Comparison of ENCODE assay signal across 2 cellular contexts in the genomic region with DNA sequence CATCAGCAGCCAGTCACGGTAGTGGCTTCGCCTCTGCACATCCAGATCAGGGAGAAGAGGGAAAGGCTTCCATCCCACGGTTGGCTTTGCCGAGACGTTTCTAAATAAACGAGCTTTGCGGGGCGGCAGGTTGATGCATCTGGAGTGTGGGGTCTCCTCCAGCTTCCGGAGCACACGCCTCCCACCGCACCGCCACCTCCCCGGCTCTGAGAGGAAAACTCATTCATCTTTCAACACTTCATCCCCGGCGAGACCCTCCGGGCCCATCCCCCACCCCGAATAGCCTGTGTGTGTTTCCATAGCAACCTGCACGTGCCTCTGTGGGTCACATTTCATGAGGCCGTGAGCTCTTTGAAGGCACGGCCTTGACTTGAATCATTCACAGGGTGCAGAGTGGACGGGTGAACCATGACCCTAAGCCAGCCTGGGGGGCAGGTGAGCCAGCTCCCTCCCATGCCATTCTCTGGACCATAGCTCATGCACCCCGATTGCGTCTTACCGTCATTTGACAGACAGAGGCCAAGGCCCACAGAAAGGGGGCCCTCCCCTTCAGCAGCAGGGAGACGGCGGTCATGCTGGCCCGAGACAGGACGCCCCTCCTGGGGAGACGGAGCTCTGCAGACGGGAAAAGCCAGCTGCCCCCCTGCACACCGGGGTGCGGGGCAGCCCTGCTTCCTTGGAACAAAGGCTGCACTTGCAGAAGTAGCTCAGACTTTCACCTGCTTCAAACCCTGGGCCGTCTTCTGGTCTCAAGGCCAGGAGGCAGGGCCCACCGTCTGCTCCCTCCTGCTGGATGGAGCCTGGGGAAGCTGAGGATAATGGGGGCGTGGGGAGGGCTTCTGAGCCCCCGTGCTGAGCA.
TF ChIP-seq lines count a peak whose summit lies in the region.

No MANE protein-coding gene starts in this region.

TF ChIP-seq in HEK293T, 16 proteins besides CTCF, POLR2A, EP300 and RAD21:
- TF ChIP-seq ARNT (IDR thresholded peaks at IDR 0.05), result no peak
- TF ChIP-seq NFRKB (IDR thresholded peaks at IDR 0.05), result no peak
- TF ChIP-seq ZNF384 (IDR thresholded peaks at IDR 0.05), result no peak
- no peak for TF ChIP-seq SP1 (IDR thresholded peaks at IDR 0.05)
- TF ChIP-seq, protein P1, sequence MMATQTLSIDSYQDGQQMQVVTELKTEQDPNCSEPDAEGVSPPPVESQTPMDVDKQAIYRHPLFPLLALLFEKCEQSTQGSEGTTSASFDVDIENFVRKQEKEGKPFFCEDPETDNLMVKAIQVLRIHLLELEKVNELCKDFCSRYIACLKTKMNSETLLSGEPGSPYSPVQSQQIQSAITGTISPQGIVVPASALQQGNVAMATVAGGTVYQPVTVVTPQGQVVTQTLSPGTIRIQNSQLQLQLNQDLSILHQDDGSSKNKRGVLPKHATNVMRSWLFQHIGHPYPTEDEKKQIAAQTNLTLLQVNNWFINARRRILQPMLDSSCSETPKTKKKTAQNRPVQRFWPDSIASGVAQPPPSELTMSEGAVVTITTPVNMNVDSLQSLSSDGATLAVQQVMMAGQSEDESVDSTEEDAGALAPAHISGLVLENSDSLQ (IDR thresholded peaks at IDR 0.05), result no peak
- no peak for TF ChIP-seq FOXM1 (IDR thresholded peaks at IDR 0.05; ENCODE audit: borderline replicate concordance)
- peak; percentile 64 for TF ChIP-seq L3MBTL2 (conservative IDR thresholded peaks at IDR 0.05)
- TF ChIP-seq CTBP1 (IDR thresholded peaks at IDR 0.05; ENCODE audit: borderline replicate concordance), result no peak
- TF ChIP-seq LEF1 (IDR thresholded peaks at IDR 0.05; ENCODE audit: borderline replicate concordance), result no peak
- TF ChIP-seq SUZ12 (IDR thresholded peaks at IDR 0.05), result no peak
- peak; percentile 53 for TF ChIP-seq BHLHE40 (IDR thresholded peaks at IDR 0.05; ENCODE audit: borderline replicate concordance)
- TF ChIP-seq FOXK2 (IDR thresholded peaks at IDR 0.05), result no peak
- no peak for TF ChIP-seq TARDBP (IDR thresholded peaks at IDR 0.05)
- no peak for TF ChIP-seq FOXA1 (IDR thresholded peaks at IDR 0.05)

TF ChIP-seq in K562, 482 proteins besides CTCF, POLR2A, EP300 and RAD21:
- TF ChIP-seq RBM39 (optimal IDR thresholded peaks at IDR 0.05; ENCODE audit: low read depth, low read length) (no peak), ZNF507 (tag; conservative IDR thresholded peaks at IDR 0.05) (no peak), MYBL2 (IDR thresholded peaks at IDR 0.05; ENCODE audit: low read depth) (no peak), MYBL2 (CRISPR knock-in tag; IDR thresholded peaks at IDR 0.05; ENCODE audit: borderline replicate concordance) (no peak), BHLHE40 (IDR thresholded peaks at IDR 0.05; ENCODE audit: low read length) (peak; percentile 79), MAFK (IDR thresholded peaks at IDR 0.05; ENCODE audit: low read length) (no peak), RFX1 (IDR thresholded peaks at IDR 0.05) (peak; percentile 82), ESRRB (CRISPR knock-in tag; IDR thresholded peaks at IDR 0.05; ENCODE audit: borderline replicate concordance) (no peak), ZNF146 (CRISPR knock-in tag; IDR thresholded peaks at IDR 0.05; ENCODE audit: unreplicated experiment) (no peak)
- TF ChIP-seq, protein P1 (IDR thresholded peaks at IDR 0.05), result peak; percentile 24; the same call in 1 of the 2 replicates
